Comparison of ENCODE assay signal across 8 cellular contexts in genomic region chr19:42092350-42092749, GRCh38. TPM values are rescaled to one million over a fixed set of nuclear protein-coding genes. Genes with fewer than 3 reads are reported as not detected.
DNase-seq lines count a peak whose midpoint lies in the region; TF ChIP-seq lines count a peak whose summit lies in the region.

No MANE protein-coding gene starts in this region.

- H3K4me1 ChIP-seq in Karpas-422 (ENCODE audit: low read length), result peaks cover 65% of the 10 kb centered on the region
- peaks cover 19% of the 10 kb centered on the region for H3K4me1 ChIP-seq in neural progenitor cell

- in situ Hi-C loops in G401 (cut with HindIII; ENCODE audit: low sequenced_read_pairs), result no loop called here

- DNase-seq in DMS53 (lab: John Stamatoyannopoulos, UW) (peak; percentile 95), Karpas-422 (peak; percentile 78), cerebellar cortex (ENCODE audit: low spot score) (peak; percentile 43), neural progenitor cell (ENCODE audit: low spot score) (no peak), G401 (ENCODE audit: low spot score) (no peak), KG1 (lab: John Stamatoyannopoulos, UW) (no peak), kidney glomerular epithelial cell (lab: John Stamatoyannopoulos, UW) (no peak)

- H3K36me3 ChIP-seq in Karpas-422 (ENCODE audit: insufficient read depth, low read length) (peaks cover 45% of the 10 kb centered on the region), neural progenitor cell (no peaks in the 10 kb centered on the region)

- H4K20me1 ChIP-seq in Karpas-422 (ENCODE audit: insufficient read depth, low read depth, low read length) (peaks cover 32% of the 10 kb centered on the region; the same call in 1 of the 2 replicates), neural progenitor cell (ENCODE audit: low read depth) (no peaks in the 10 kb centered on the region)

- H3K4me3 Mint-ChIP-seq in T-helper 1 cell treated with Interleukin-12 subunit alpha and Interleukin-12 subunit beta and Interleukin-4 antibody, amounts not matched to agents 30 μg/mL and 1 μg/mL, for 36 hours, result no peak overlapping the region
- H3K4me3 Mint-ChIP-seq in neural progenitor cell, result no peak overlapping the region

- H3K27me3 Mint-ChIP-seq in T-helper 1 cell treated with Interleukin-12 subunit alpha and Interleukin-12 subunit beta and Interleukin-4 antibody, amounts not matched to agents 30 μg/mL and 1 μg/mL, for 36 hours (ENCODE audit: low read depth), result no peaks in the 10 kb centered on the region
- peaks cover 13% of the 10 kb centered on the region for H3K27me3 Mint-ChIP-seq in neural progenitor cell (ENCODE audit: insufficient read depth, low read depth)

- no peaks in the 10 kb centered on the region for H3K9me3 ChIP-seq in Karpas-422 (ENCODE audit: low read length)
- H3K9me3 ChIP-seq in neural progenitor cell (ENCODE audit: low read depth), result no peaks in the 10 kb centered on the region

- peak; percentile 51 for TF ChIP-seq CTCF in neural progenitor cell (IDR thresholded peaks at IDR 0.05)

- H3K4me2 ChIP-seq in Karpas-422 (ENCODE audit: low read depth, low read length, poor library complexity, severe bottlenecking) (no peak overlapping the region), neural progenitor cell (no peak overlapping the region)

- H3K4me3 ChIP-seq in Karpas-422 (ENCODE audit: low read length) (no peak overlapping the region), neural progenitor cell (no peak overlapping the region)

- H3K9ac ChIP-seq in Karpas-422 (ENCODE audit: low read length), result no peak overlapping the region
- H3K9ac ChIP-seq in neural progenitor cell, result no peak overlapping the region

- peak overlapping the region; percentile 67 for H3K27ac Mint-ChIP-seq in T-helper 1 cell treated with Interleukin-12 subunit alpha and Interleukin-12 subunit beta and Interleukin-4 antibody, amounts not matched to agents 30 μg/mL and 1 μg/mL, for 36 hours
- H3K27ac Mint-ChIP-seq in neural progenitor cell, result peak overlapping the region; percentile 57

- H3K27me3 ChIP-seq in Karpas-422 (ENCODE audit: low read length) (no peaks in the 10 kb centered on the region), neural progenitor cell (peaks cover 4% of the 10 kb centered on the region)

- H3K79me2 ChIP-seq in Karpas-422 (ENCODE audit: low read length) (no peaks in the 10 kb centered on the region), neural progenitor cell (ENCODE audit: low read depth) (no peaks in the 10 kb centered on the region)

- H3K9me2 ChIP-seq in Karpas-422 (replicated peaks; ENCODE audit: insufficient read depth, low read length), result no peaks in the 10 kb centered on the region

- H3K27ac ChIP-seq in Karpas-422 (ENCODE audit: low read length) (no peak overlapping the region), neural progenitor cell (no peak overlapping the region)

- H3F3A ChIP-seq in neural progenitor cell (ENCODE audit: low read depth), result peaks cover 11% of the 10 kb centered on the region

- H2AFZ ChIP-seq in Karpas-422 (ENCODE audit: low read length) (no peak overlapping the region), neural progenitor cell (replicated peaks) (no peak overlapping the region)

- H3K36me3 Mint-ChIP-seq in T-helper 1 cell treated with Interleukin-12 subunit alpha and Interleukin-12 subunit beta and Interleukin-4 antibody, amounts not matched to agents 30 μg/mL and 1 μg/mL, for 36 hours (ENCODE audit: low read depth), result peaks cover 37% of the 10 kb centered on the region
- no peaks in the 10 kb centered on the region for H3K36me3 Mint-ChIP-seq in neural progenitor cell

- H3K4me1 Mint-ChIP-seq in T-helper 1 cell treated with Interleukin-12 subunit alpha and Interleukin-12 subunit beta and Interleukin-4 antibody, amounts not matched to agents 30 μg/mL and 1 μg/mL, for 36 hours (ENCODE audit: low read depth), result peaks cover 34% of the 10 kb centered on the region
- H3K4me1 Mint-ChIP-seq in neural progenitor cell, result peaks cover 18% of the 10 kb centered on the region

- H3K9me3 Mint-ChIP-seq in T-helper 1 cell treated with Interleukin-12 subunit alpha and Interleukin-12 subunit beta and Interleukin-4 antibody, amounts not matched to agents 30 μg/mL and 1 μg/mL, for 36 hours, result no peaks in the 10 kb centered on the region
- no peaks in the 10 kb centered on the region for H3K9me3 Mint-ChIP-seq in neural progenitor cell

RNA-seq across cellular contexts. Expression of gene ZNF574, which starts 16.4 kb away (rescaled TPM):
- 15.1 and 23.5 TPM in 2 replicates for total RNA-seq in Karpas-422 (2014; rRNA removed; shearing (Covaris generic); ENCODE audit: low replicate concordance)
- 13.4 and 35.6 TPM in 2 replicates for total RNA-seq in neural progenitor cell (ENCODE audit: low replicate concordance)
- 22.4 and 22.7 TPM in 2 replicates for total RNA-seq in G401 (2014; rRNA removed; shearing (Covaris generic))

RNA-seq across cellular contexts. Expression of gene GRIK5, which starts 22.3 kb away (rescaled TPM):
- total RNA-seq in Karpas-422 (2014; rRNA removed; shearing (Covaris generic); ENCODE audit: low replicate concordance), result 0.07 and 1.4 TPM in 2 replicates
- total RNA-seq in neural progenitor cell (ENCODE audit: low replicate concordance), result 5.8 and 19.4 TPM in 2 replicates
- total RNA-seq in G401 (2014; rRNA removed; shearing (Covaris generic)), result 0.49 and 1.1 TPM in 2 replicates

RNA-seq across cellular contexts. Expression of gene POU2F2, which starts 39.9 kb away (rescaled TPM):
- 61.9 and 69.4 TPM in 2 replicates for total RNA-seq in Karpas-422 (2014; rRNA removed; shearing (Covaris generic); ENCODE audit: low replicate concordance)
- total RNA-seq in neural progenitor cell (ENCODE audit: low replicate concordance), result 0.31 and 0.69 TPM in 2 replicates
- total RNA-seq in G401 (2014; rRNA removed; shearing (Covaris generic)), result not detected in 2 replicates

Comparison
In these comparisons a context has a peak if more than half of its experiments do, and no peak if none do; other contexts are left out.
1. DNase-seq: peak in DMS53 (single experiment), Karpas-422 (single experiment) and cerebellar cortex (single experiment); none in neural progenitor cell (single experiment), G401 (single experiment), KG1 (single experiment) and kidney glomerular epithelial cell (single experiment).
2. RNA of gene POU2F2, which starts 39.9 kb away (total RNA-seq): 61.9 to 69.4 TPM in Karpas-422; 0.31 to 0.69 TPM in neural progenitor cell and not detected in G401; every median in the first group is over 10 times any median in the second.